ENCODE assay signal across 1 cellular context in genomic region chr7:70193514-70193913, GRCh38.
TF ChIP-seq lines count a peak whose summit lies in the region.

No MANE protein-coding gene starts in this region.

TF ChIP-seq in GM12878, 131 proteins besides CTCF, POLR2A, EP300 and RAD21 (continued from another document):
- TF ChIP-seq CUX1 (IDR thresholded peaks at IDR 0.05; ENCODE audit: insufficient replicate concordance, low read depth, low read length) (no peak), E4F1 (IDR thresholded peaks at IDR 0.05; ENCODE audit: borderline replicate concordance, partially characterized antibody) (no peak), PKNOX1 (IDR thresholded peaks at IDR 0.05) (no peak)
